1 cellular context compared by ENCODE assay signal in genomic region chr6:17628873-17629272, GRCh38.
TF ChIP-seq lines count a peak whose summit lies in the region.

No MANE protein-coding gene starts in this region.

TF ChIP-seq in GM23338, 12 proteins besides CTCF, POLR2A, EP300 and RAD21 (continued from another document):
- TF ChIP-seq ZNF462 (CRISPR knock-in tag; IDR thresholded peaks at IDR 0.05) (no peak), JUNB (IDR thresholded peaks at IDR 0.05; ENCODE audit: unreplicated experiment) (no peak), NANOG (IDR thresholded peaks at IDR 0.05; ENCODE audit: borderline replicate concordance) (no peak), CREB1 (CRISPR knock-in tag; IDR thresholded peaks at IDR 0.05; ENCODE audit: low read depth) (no peak), STAT1 (IDR thresholded peaks at IDR 0.05; ENCODE audit: unreplicated experiment) (no peak), POLR2AphosphoS5 (IDR thresholded peaks at IDR 0.05; ENCODE audit: low read depth) (no peak), REST (IDR thresholded peaks at IDR 0.05; ENCODE audit: unreplicated experiment) (no peak), EZH2phosphoT487 (IDR thresholded peaks at IDR 0.05; ENCODE audit: unreplicated experiment) (no peak)
